Comparison of ENCODE assay signal across 10 cellular contexts in the genomic region with DNA sequence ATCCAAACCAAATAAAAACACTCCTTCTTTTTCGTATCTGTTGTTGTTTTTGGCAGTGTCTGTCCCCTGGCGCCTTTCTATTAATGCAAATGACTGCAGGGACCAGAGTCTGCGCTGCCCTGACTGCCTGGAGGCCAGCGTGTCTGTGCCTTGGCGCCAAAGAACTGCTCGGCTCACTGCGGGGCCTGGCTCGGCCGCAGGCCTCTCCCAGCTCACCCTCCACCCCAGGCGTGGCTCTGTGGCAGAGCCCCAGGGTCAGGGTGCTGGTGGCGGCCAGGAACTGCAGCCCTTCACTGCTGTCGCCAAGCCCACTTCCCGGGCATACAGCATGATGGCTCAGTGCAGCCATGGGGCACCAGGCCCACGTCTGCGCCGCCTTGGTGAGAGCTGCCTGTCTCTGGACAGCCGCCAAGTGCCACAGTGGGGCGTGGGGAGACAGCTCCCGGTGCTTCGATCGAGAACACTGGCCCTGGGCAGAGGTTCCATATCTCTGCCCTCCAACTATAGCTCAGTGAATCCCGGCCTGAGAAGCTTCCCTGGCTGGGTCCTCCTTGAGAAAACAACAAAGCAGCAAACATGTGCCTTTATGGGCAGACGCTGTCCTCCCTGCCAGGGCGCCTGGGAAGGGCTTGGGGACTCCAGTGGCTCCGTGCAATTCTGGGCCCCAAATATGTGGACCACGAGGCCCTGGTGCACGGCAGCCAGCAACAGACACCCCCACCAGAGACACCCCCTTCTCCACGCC. TPM values are rescaled to one million over a fixed set of nuclear protein-coding genes. Genes with fewer than 3 reads are reported as not detected.
DNase-seq lines count a peak whose midpoint lies in the region.
"Had no signal": no experiment of that assay in that cellular context is flagged by ENCODE, and none has a peak within 500 bp of the region (broad histone marks: within the 10 kb centered on the region; RNA-seq: fewer than 3 reads in every experiment).

No MANE protein-coding gene starts in this region.

- peak overlapping the region; percentile 25 for H3K27ac ChIP-seq in layer of hippocampus (ENCODE audit: low read depth, low read length)
- H3K27ac ChIP-seq in temporal lobe (ENCODE audit: low read depth, low read length) = peak overlapping the region; percentile 44

- DNase-seq in NCI-H1694 (lab: John Stamatoyannopoulos, UW) = peak; percentile 24
- DNase-seq in cerebellar cortex (ENCODE audit: low spot score) = peak; percentile 36
- DNase-seq in stimulated activated CD4-positive, alpha-beta T cell treated with anti-CD3 and anti-CD28 coated beads, Interleukin-4, amount 100 ng/mL, for 4 hours = no peak
- DNase-seq in HuH-7.5 (ENCODE audit: low spot score) = no peak
- DNase-seq in DMS53 treated with DMSO at 0.1 percent for 48 hours (lab: John Stamatoyannopoulos, UW; ENCODE audit: unreplicated experiment) = no peak
- DNase-seq: DMS153, NCI-H1105, T-helper 9 cell had no signal

- H3K27me3 ChIP-seq in layer of hippocampus (ENCODE audit: control insufficient read depth, insufficient read depth, low read length) = no peaks in the 10 kb centered on the region

RNA-seq across cellular contexts. Expression of a gene that starts 11.1 kb away (rescaled TPM):
- 15.5 TPM for total RNA-seq in temporal lobe

RNA-seq across cellular contexts. Expression of a gene that starts 18.8 kb away (rescaled TPM):
- total RNA-seq in temporal lobe = 19.7 TPM

RNA-seq across cellular contexts. Expression of a gene that starts 25.5 kb away (rescaled TPM):
- 0.98 TPM for total RNA-seq in temporal lobe

Comparison
In these comparisons a context has a peak if more than half of its experiments do, and no peak if none do; other contexts are left out.
1. DNase-seq: peak in NCI-H1694 (single experiment) and cerebellar cortex (single experiment); none in stimulated activated CD4-positive, alpha-beta T cell treated with anti-CD3 and anti-CD28 coated beads, Interleukin-4, amount 100 ng/mL, for 4 hours (0 of 2), HuH-7.5 (single experiment) and DMS53 treated with DMSO at 0.1 percent for 48 hours (single experiment).